ENCODE assay signal across 2 cellular contexts in the genomic region with DNA sequence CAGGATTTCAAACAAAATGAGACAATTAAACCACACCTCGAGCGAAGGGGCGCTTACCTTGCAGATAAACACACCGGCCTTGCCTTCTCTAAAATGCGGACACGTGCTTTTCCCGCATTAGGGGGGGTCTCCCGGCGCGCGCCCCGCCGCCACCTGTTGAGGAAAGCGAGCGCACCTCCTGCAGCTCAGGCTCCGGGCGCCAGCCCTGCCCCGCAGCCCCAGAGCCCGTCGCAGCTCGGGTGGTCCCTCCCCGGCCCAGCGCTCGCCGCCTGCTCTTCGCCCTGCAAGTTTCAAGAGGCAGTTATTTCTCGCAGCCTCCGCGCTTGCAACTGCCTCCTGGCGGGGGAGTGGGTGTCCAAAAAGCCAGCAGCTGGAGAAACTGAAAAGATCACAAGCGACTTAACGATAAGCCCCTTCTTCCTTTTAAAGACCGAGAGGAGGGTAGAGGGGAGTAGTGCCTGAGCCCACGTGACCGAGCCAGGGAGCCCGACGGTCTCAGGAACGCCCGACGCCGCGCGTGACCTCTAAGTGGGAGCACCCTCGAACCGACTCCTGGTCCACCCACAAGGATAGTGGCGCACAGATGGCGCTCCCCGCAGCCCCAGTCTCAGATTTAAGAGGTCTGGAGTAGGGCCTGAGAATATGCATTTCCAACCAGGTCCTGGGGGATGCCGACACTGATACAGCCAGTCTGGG.
TF ChIP-seq lines count a peak whose summit lies in the region.

Gene ESR2 (minus strand): TSS at position 396 of the 696 bp plus-strand sequence. CDS start 11,386 bp downstream, outside the sequence.

TF ChIP-seq in SK-N-SH treated with all-trans-retinoic acid at 6 μM for 48 hours, 23 proteins besides CTCF, POLR2A, EP300 and RAD21:
- TF ChIP-seq TSHZ2 (CRISPR knock-in tag; IDR thresholded peaks at IDR 0.05) (no peak), SNAI2 (CRISPR knock-in tag; IDR thresholded peaks at IDR 0.05) (no peak), GLIS3 (CRISPR knock-in tag; IDR thresholded peaks at IDR 0.05) (no peak), TCF4 (CRISPR knock-in tag; IDR thresholded peaks at IDR 0.05; ENCODE audit: borderline replicate concordance) (no peak), ZNF70 (CRISPR knock-in tag; IDR thresholded peaks at IDR 0.05) (no peak), BACH2 (CRISPR knock-in tag; IDR thresholded peaks at IDR 0.05; ENCODE audit: borderline replicate concordance) (no peak), ZFP30 (CRISPR knock-in tag; IDR thresholded peaks at IDR 0.05) (no peak), ISL1 (CRISPR knock-in tag; IDR thresholded peaks at IDR 0.05) (no peak)
- TF ChIP-seq, protein P1, sequence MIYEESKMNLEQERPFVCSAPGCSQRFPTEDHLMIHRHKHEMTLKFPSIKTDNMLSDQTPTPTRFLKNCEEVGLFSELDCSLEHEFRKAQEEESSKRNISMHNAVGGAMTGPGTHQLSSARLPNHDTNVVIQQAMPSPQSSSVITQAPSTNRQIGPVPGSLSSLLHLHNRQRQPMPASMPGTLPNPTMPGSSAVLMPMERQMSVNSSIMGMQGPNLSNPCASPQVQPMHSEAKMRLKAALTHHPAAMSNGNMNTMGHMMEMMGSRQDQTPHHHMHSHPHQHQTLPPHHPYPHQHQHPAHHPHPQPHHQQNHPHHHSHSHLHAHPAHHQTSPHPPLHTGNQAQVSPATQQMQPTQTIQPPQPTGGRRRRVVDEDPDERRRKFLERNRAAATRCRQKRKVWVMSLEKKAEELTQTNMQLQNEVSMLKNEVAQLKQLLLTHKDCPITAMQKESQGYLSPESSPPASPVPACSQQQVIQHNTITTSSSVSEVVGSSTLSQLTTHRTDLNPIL (CRISPR knock-in tag; IDR thresholded peaks at IDR 0.05; ENCODE audit: low read depth), result no peak

TF ChIP-seq in HepG2, 621 proteins besides CTCF, POLR2A, EP300 and RAD21 (continued from another document and continues in another):
- TF ChIP-seq ZNF512 (CRISPR knock-in tag; IDR thresholded peaks at IDR 0.05), result no peak
- TF ChIP-seq PRDM4 (CRISPR knock-in tag; IDR thresholded peaks at IDR 0.05; ENCODE audit: borderline replicate concordance), result no peak
- peak; percentile 73; the same call in 1 of the 2 replicates for TF ChIP-seq ZNF263 (CRISPR knock-in tag; IDR thresholded peaks at IDR 0.05)
- TF ChIP-seq KLF16 (CRISPR knock-in tag; IDR thresholded peaks at IDR 0.05), result no peak
- TF ChIP-seq, protein P2, sequence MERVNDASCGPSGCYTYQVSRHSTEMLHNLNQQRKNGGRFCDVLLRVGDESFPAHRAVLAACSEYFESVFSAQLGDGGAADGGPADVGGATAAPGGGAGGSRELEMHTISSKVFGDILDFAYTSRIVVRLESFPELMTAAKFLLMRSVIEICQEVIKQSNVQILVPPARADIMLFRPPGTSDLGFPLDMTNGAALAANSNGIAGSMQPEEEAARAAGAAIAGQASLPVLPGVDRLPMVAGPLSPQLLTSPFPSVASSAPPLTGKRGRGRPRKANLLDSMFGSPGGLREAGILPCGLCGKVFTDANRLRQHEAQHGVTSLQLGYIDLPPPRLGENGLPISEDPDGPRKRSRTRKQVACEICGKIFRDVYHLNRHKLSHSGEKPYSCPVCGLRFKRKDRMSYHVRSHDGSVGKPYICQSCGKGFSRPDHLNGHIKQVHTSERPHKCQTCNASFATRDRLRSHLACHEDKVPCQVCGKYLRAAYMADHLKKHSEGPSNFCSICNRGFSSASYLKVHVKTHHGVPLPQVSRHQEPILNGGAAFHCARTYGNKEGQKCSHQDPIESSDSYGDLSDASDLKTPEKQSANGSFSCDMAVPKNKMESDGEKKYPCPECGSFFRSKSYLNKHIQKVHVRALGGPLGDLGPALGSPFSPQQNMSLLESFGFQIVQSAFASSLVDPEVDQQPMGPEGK (CRISPR knock-in tag; IDR thresholded peaks at IDR 0.05), result peak; percentile 49; the same call in 1 of the 2 replicates
- TF ChIP-seq, protein P3, sequence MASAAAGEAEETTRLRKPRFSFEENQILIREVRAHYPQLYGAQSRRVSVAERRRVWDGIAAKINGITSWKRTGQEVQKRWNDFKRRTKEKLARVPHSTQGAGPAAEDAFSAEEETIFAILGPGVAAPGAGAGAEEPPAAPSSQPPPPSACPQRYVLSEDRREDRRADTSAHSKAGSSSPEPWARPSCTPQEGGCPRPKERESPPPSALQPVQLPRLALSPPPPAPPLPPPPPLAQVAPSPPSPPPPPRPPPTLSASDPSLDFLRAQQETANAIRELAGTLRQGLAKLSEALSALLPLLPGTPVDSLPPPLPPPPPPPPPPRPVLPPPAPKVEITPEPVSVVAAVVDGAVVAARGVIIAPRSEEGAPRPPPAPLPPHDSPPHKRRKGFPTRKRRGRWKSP (CRISPR knock-in tag; IDR thresholded peaks at IDR 0.05), result peak; percentile 17; the same call in 1 of the 2 replicates
- TF ChIP-seq ZFAT (CRISPR knock-in tag; conservative IDR thresholded peaks at IDR 0.05), result no peak
- TF ChIP-seq, protein P4, sequence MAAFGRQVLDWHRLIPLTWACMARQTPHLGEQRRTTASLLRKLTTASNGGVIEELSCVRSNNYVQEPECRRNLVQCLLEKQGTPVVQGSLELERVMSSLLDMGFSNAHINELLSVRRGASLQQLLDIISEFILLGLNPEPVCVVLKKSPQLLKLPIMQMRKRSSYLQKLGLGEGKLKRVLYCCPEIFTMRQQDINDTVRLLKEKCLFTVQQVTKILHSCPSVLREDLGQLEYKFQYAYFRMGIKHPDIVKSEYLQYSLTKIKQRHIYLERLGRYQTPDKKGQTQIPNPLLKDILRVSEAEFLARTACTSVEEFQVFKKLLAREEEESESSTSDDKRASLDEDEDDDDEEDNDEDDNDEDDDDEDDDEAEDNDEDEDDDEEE (CRISPR knock-in tag; IDR thresholded peaks at IDR 0.05), result no peak
- no peak for TF ChIP-seq TEAD3 (CRISPR knock-in tag; optimal IDR thresholded peaks at IDR 0.05; ENCODE audit: borderline replicate concordance)
- peak; percentile 16; the same call in 1 of the 2 replicates for TF ChIP-seq KMT2A (CRISPR knock-in tag; IDR thresholded peaks at IDR 0.05)
- TF ChIP-seq ZBTB7B (CRISPR knock-in tag; IDR thresholded peaks at IDR 0.05), result no peak; the same call in 1 of the 2 replicates
- TF ChIP-seq AHDC1 (CRISPR knock-in tag; IDR thresholded peaks at IDR 0.05; ENCODE audit: borderline replicate concordance), result no peak
- TF ChIP-seq RERE (CRISPR knock-in tag; IDR thresholded peaks at IDR 0.05; ENCODE audit: low read depth), result no peak
- TF ChIP-seq, protein P5, sequence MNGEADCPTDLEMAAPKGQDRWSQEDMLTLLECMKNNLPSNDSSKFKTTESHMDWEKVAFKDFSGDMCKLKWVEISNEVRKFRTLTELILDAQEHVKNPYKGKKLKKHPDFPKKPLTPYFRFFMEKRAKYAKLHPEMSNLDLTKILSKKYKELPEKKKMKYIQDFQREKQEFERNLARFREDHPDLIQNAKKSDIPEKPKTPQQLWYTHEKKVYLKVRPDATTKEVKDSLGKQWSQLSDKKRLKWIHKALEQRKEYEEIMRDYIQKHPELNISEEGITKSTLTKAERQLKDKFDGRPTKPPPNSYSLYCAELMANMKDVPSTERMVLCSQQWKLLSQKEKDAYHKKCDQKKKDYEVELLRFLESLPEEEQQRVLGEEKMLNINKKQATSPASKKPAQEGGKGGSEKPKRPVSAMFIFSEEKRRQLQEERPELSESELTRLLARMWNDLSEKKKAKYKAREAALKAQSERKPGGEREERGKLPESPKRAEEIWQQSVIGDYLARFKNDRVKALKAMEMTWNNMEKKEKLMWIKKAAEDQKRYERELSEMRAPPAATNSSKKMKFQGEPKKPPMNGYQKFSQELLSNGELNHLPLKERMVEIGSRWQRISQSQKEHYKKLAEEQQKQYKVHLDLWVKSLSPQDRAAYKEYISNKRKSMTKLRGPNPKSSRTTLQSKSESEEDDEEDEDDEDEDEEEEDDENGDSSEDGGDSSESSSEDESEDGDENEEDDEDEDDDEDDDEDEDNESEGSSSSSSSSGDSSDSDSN (CRISPR knock-in tag; IDR thresholded peaks at IDR 0.05), result 0 out of 2 replicates have a peak, but pooled peaks have one; percentile 11
- 0 out of 2 replicates have a peak, but pooled peaks have one; percentile 58 for TF ChIP-seq ZMYM2 (CRISPR knock-in tag; IDR thresholded peaks at IDR 0.05)
- no peak for TF ChIP-seq SOX6 (IDR thresholded peaks at IDR 0.05)
- no peak for TF ChIP-seq SOX6 (CRISPR knock-in tag; IDR thresholded peaks at IDR 0.05)
